In genomic region chr17:54736573-54736972, GRCh38 we compare ENCODE assay signal across 16 cellular contexts.
DNase-seq lines count a peak whose midpoint lies in the region; ATAC-seq and TF ChIP-seq lines count a peak whose summit lies in the region.
"Had no signal": no experiment of that assay in that cellular context is flagged by ENCODE, and none has a peak within 500 bp of the region (broad histone marks: within the 10 kb centered on the region; RNA-seq: fewer than 3 reads in every experiment).

No MANE protein-coding gene starts in this region.

- no peaks in the 10 kb centered on the region for H3K9me2 ChIP-seq in hepatocyte (replicated peaks; ENCODE audit: insufficient read depth)

- intact Hi-C loops in left cardiac atrium (cut with DNase I), result no loop called here

- no peaks in the 10 kb centered on the region for H3K9me3 ChIP-seq in hepatocyte (ENCODE audit: low read depth)

- no peak overlapping the region for H3K4me3 ChIP-seq in hepatocyte

- no peaks in the 10 kb centered on the region for H3K4me1 ChIP-seq in hepatocyte (ENCODE audit: insufficient read depth)

- H3K79me2 ChIP-seq in hepatocyte, result no peaks in the 10 kb centered on the region

- no peak for ATAC-seq in left cardiac atrium
- no peak for ATAC-seq in GM18505 (IDR thresholded peaks at IDR 0.05; ENCODE audit: unreplicated experiment)
- ATAC-seq: HepG2 had no signal

- no peak overlapping the region for H2AFZ ChIP-seq in hepatocyte

- H3K27me3 ChIP-seq in hepatocyte, result no peaks in the 10 kb centered on the region

- no peak for TF ChIP-seq CTCF in hepatocyte (IDR thresholded peaks at IDR 0.05; ENCODE audit: poor library complexity)

- DNase-seq in DMS53 (lab: John Stamatoyannopoulos, UW), result peak; percentile 50
- DNase-seq in DMS53 treated with DMSO at 0.1 percent for 48 hours (lab: John Stamatoyannopoulos, UW; ENCODE audit: unreplicated experiment), result no peak
- peak; percentile 1 for DNase-seq in M059J (ENCODE audit: low read depth)
- DNase-seq in RKO (ENCODE audit: low spot score), result peak; percentile 4
- DNase-seq in hepatocyte (ENCODE audit: low spot score), result no peak
- no peak for DNase-seq in left cardiac atrium
- DNase-seq in activated CD8-positive, alpha-beta memory T cell treated with anti-CD3 and anti-CD28 coated beads, Interleukin-2, amount 50 U/mL, for 48 hours, result no peak
- DNase-seq: COR-L47, EL, NCI-H187, NCI-H226, NCI-H524, NCI-H82 had no signal

- H3K36me3 ChIP-seq in hepatocyte (replicated peaks; ENCODE audit: insufficient read depth, low read depth), result no peaks in the 10 kb centered on the region

- H3K27ac ChIP-seq in hepatocyte, result no peak overlapping the region
- H3K27ac ChIP-seq: 22Rv1 had no signal

- H3K4me2 ChIP-seq in hepatocyte, result peak overlapping the region; percentile 35

- no peak for TF ChIP-seq POLR2A in GM18505 (IDR thresholded peaks at IDR 0.05; ENCODE audit: borderline replicate concordance, extremely low read depth, insufficient read depth, insufficient read length)

- H4K20me1 ChIP-seq in hepatocyte (ENCODE audit: insufficient read depth, poor library complexity, severe bottlenecking), result no peaks in the 10 kb centered on the region

Comparison
In these comparisons a context has a peak if more than half of its experiments do, and no peak if none do; other contexts are left out.
1. DNase-seq: peak in DMS53 (single experiment), M059J (single experiment) and RKO (single experiment); none in DMS53 treated with DMSO at 0.1 percent for 48 hours (single experiment), hepatocyte (single experiment), left cardiac atrium (single experiment) and activated CD8-positive, alpha-beta memory T cell treated with anti-CD3 and anti-CD28 coated beads, Interleukin-2, amount 50 U/mL, for 48 hours (single experiment).